Comparison of ENCODE assay signal across 8 cellular contexts in the genomic region with DNA sequence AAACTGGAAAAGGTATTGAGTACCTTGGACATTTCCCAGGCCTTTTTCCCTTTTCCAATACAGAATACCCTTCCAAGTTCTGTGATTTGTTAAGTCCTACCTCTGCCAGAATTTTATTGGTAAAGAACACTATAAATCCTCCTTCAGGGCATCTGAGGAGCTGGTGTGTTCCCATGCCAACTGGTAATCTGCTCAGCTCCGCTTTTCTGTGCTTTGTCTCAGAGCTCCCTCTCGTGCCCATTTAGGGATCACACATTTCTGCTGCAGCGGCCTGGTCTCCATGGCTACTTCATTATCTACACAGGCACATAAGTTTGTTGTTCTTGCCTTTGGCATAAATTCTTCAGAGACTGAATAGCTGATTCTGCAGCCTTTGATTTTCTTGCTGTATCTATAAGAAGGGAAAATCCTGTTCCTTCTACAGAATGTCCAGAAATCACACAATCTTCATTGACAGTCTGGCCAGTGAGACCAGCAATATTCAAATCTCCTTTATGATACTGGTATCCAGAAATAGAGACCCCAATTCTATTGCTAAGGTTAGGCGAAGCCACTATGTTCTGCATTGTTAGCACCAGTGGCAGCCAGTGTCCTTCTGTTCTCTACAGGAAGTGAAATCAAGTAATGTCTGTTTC. TPM values are rescaled to one million over a fixed set of nuclear protein-coding genes. Genes with fewer than 3 reads are reported as not detected.
A peak's percentile ranks its signal among the peaks of the same experiment; 100 is the strongest.
DNase-seq lines count a peak whose midpoint lies in the region; ATAC-seq and TF ChIP-seq lines count a peak whose summit lies in the region.

No MANE protein-coding gene starts in this region.

- H3K27me3 ChIP-seq in foreskin keratinocyte = no peaks in the 10 kb centered on the region
- H3K27me3 ChIP-seq in neuronal stem cell (ENCODE audit: control insufficient read depth in 3 of 3, insufficient read depth in 3 of 3, low read depth in 1 of 3, low read length in 3 of 3) = no peaks in the 10 kb centered on the region

- H3K27ac ChIP-seq in foreskin keratinocyte = no peak overlapping the region
- no peak overlapping the region for H3K27ac ChIP-seq in neuronal stem cell (replicated peaks; ENCODE audit: low read length)

- H2BK12ac ChIP-seq in neuronal stem cell (ENCODE audit: low read length) = no peak overlapping the region

- H3K14ac ChIP-seq in neuronal stem cell (ENCODE audit: low read length) = no peak overlapping the region

- POLR2A ChIA-PET in activated CD4-positive, alpha-beta memory T cell treated with anti-CD3 and anti-CD28 coated beads, Interleukin-2, amount 10 ng/mL, durations not matched to agents 7 days and 5 days (lab: Charles Lee) = interaction anchor here (1.2 kb wide), 1 partner anchor 99 kb away, joined by 4 read pairs; a partner anchor contains a TSS

- H3K4me3 Mint-ChIP-seq in activated CD4-positive, alpha-beta memory T cell treated with anti-CD3 and anti-CD28 coated beads, Interleukin-2, amount 10 ng/mL, durations not matched to agents 7 days and 5 days = no peak overlapping the region

- H4K91ac ChIP-seq in neuronal stem cell (ENCODE audit: low read depth, low read length, poor library complexity) = no peak overlapping the region

- CTCF ChIA-PET in activated CD4-positive, alpha-beta memory T cell treated with anti-CD3 and anti-CD28 coated beads, Interleukin-2, amount 10 ng/mL, durations not matched to agents 7 days and 5 days (lab: Charles Lee) = interaction anchor here (0.6 to 1.7 kb wide), 9 partner anchors 17 to 636 kb away, joined by 3 to 5 read pairs (median 3); no protein-coding TSS in a partner anchor

- no peak overlapping the region for H3K4ac ChIP-seq in neuronal stem cell (ENCODE audit: low read length)

- peaks cover 5 to 50% of the 10 kb centered on the region in 2 donors for H3K36me3 ChIP-seq in neuronal stem cell (replicated peaks in 1 of 2; ENCODE audit: control insufficient read depth in 2 of 2, insufficient read depth in 2 of 2, low read length in 2 of 2)

- peaks cover 7% of the 10 kb centered on the region for H3K4me1 Mint-ChIP-seq in activated CD4-positive, alpha-beta memory T cell treated with anti-CD3 and anti-CD28 coated beads, Interleukin-2, amount 10 ng/mL, durations not matched to agents 7 days and 5 days

- no peak overlapping the region for H2AK5ac ChIP-seq in neuronal stem cell (ENCODE audit: low read depth, low read length)

- no peak overlapping the region for H3K18ac ChIP-seq in neuronal stem cell (ENCODE audit: low read length)

- H3K79me1 ChIP-seq in neuronal stem cell (ENCODE audit: low read depth, low read length) = no peaks in the 10 kb centered on the region

- no CpG with 5 or more reads among the region's 4 CpGs for WGBS in neuronal stem cell (ENCODE audit: extremely low coverage in 2 of 2, insufficient read length in 2 of 2, insufficient replicate concordance in 1 of 2), 2 donors

- no peak overlapping the region for H2BK120ac ChIP-seq in neuronal stem cell (ENCODE audit: low read depth, low read length)

- no peak overlapping the region for H3K4me2 ChIP-seq in neuronal stem cell (ENCODE audit: insufficient read depth, low read length, poor library complexity, severe bottlenecking)

- H2AFZ ChIP-seq in neuronal stem cell (ENCODE audit: low read length) = peak overlapping the region; percentile 3

- no peak overlapping the region for H2BK15ac ChIP-seq in neuronal stem cell (ENCODE audit: low read length)

- H3K9me3 Mint-ChIP-seq in activated CD4-positive, alpha-beta memory T cell treated with anti-CD3 and anti-CD28 coated beads, Interleukin-2, amount 10 ng/mL, durations not matched to agents 7 days and 5 days = no peaks in the 10 kb centered on the region

- ATAC-seq in GM19025 (IDR thresholded peaks at IDR 0.05; ENCODE audit: low read depth, unreplicated experiment) (peak; percentile 63), HG03175 (IDR thresholded peaks at IDR 0.05; ENCODE audit: unreplicated experiment) (peak; percentile 84), foreskin keratinocyte (peak; percentile 97), HG02642 (IDR thresholded peaks at IDR 0.05; ENCODE audit: poor library complexity, unreplicated experiment) (no peak)

- no peak overlapping the region for H3K4me3 ChIP-seq in neuronal stem cell (ENCODE audit: low read length in 2 of 2)

- DNase-seq in CD1c-positive myeloid dendritic cell (ENCODE audit: extremely low spot score) (peak; percentile 19), NCI-H2171 treated with DMSO at 0.1 percent for 48 hours (lab: John Stamatoyannopoulos, UW) (peak; percentile 81), foreskin keratinocyte (peak; percentile 57 to 79), neuronal stem cell (ENCODE audit: low spot score) (peak; percentile 62)
- DNase-seq in activated CD4-positive, alpha-beta memory T cell treated with anti-CD3 and anti-CD28 coated beads, Interleukin-2, amount 10 ng/mL, durations not matched to agents 7 days and 5 days = peak; percentile 27

- H3K27ac Mint-ChIP-seq in activated CD4-positive, alpha-beta memory T cell treated with anti-CD3 and anti-CD28 coated beads, Interleukin-2, amount 10 ng/mL, durations not matched to agents 7 days and 5 days = no peak overlapping the region

- H3K4me1 ChIP-seq in foreskin keratinocyte (no peaks in the 10 kb centered on the region), neuronal stem cell (ENCODE audit: control insufficient read depth in 2 of 2, insufficient read depth in 1 of 2, low read depth in 1 of 2, low read length in 2 of 2) (peaks cover 12 to 21% of the 10 kb centered on the region in 2 donors)

- H3K27me3 Mint-ChIP-seq in activated CD4-positive, alpha-beta memory T cell treated with anti-CD3 and anti-CD28 coated beads, Interleukin-2, amount 10 ng/mL, durations not matched to agents 7 days and 5 days = no peaks in the 10 kb centered on the region

- H2BK5ac ChIP-seq in neuronal stem cell (ENCODE audit: low read length) = no peak overlapping the region

- H3K9ac ChIP-seq in neuronal stem cell (ENCODE audit: low read depth, low read length, poor library complexity) = no peak overlapping the region

- H4K8ac ChIP-seq in neuronal stem cell (ENCODE audit: low read depth, low read length) = no peak overlapping the region

- no peak overlapping the region for H3K23ac ChIP-seq in neuronal stem cell (ENCODE audit: low read depth, low read length, poor library complexity)

- TF ChIP-seq CTCF in foreskin keratinocyte (conservative IDR thresholded peaks at IDR 0.05) = peak; percentile 94

- no peaks in the 10 kb centered on the region for H3K9me3 ChIP-seq in neuronal stem cell (replicated peaks in 1 of 2; ENCODE audit: control insufficient read depth in 2 of 2, insufficient read depth in 1 of 2, low read depth in 1 of 2, low read length in 2 of 2)

- H3K36me3 Mint-ChIP-seq in activated CD4-positive, alpha-beta memory T cell treated with anti-CD3 and anti-CD28 coated beads, Interleukin-2, amount 10 ng/mL, durations not matched to agents 7 days and 5 days (ENCODE audit: low read depth) = peaks cover 30% of the 10 kb centered on the region

RNA-seq across cellular contexts. Expression of a gene that starts 52.0 kb away (rescaled TPM):
- 10 to 100 TPM; 24.5 to 24.9 TPM for total RNA-seq in activated CD4-positive, alpha-beta memory T cell treated with anti-CD3 and anti-CD28 coated beads, Interleukin-2, amount 10 ng/mL, durations not matched to agents 7 days and 5 days
- total RNA-seq in foreskin keratinocyte = 4.9 and 5.4 TPM in 2 replicates
- polyA plus RNA-seq in foreskin keratinocyte = 1.0 and 1.1 TPM in 2 replicates
- polyA plus RNA-seq in neuronal stem cell (2013, experiment 1 of 2) = 8.5 TPM
- 8.2 TPM for polyA plus RNA-seq in neuronal stem cell (2013, experiment 2 of 2)

RNA-seq across cellular contexts. Expression of a gene that starts 58.2 kb away (rescaled TPM):
- total RNA-seq in activated CD4-positive, alpha-beta memory T cell treated with anti-CD3 and anti-CD28 coated beads, Interleukin-2, amount 10 ng/mL, durations not matched to agents 7 days and 5 days = not detected
- total RNA-seq in foreskin keratinocyte = not detected in 2 replicates
- not detected in 2 replicates for polyA plus RNA-seq in foreskin keratinocyte
- polyA plus RNA-seq in neuronal stem cell (2013, experiment 1 of 2) = 0.04 TPM
- 0.04 TPM for polyA plus RNA-seq in neuronal stem cell (2013, experiment 2 of 2)

Comparison
In these comparisons a context has a peak if more than half of its experiments do, and no peak if none do; other contexts are left out.
1. DNase-seq: peak in every context shown above with its lines; median percentile 81 in NCI-H2171 treated with DMSO at 0.1 percent for 48 hours; 68 in foreskin keratinocyte; 62 in neuronal stem cell; 27 in activated CD4-positive, alpha-beta memory T cell treated with anti-CD3 and anti-CD28 coated beads, Interleukin-2, amount 10 ng/mL, durations not matched to agents 7 days and 5 days; 19 in CD1c-positive myeloid dendritic cell.